ENCODE assay signal across 15 cellular contexts in genomic region chr5:83476470-83476817, GRCh38. TPM values are rescaled to one million over a fixed set of nuclear protein-coding genes. Genes with fewer than 3 reads are reported as not detected.
DNase-seq lines count a peak whose midpoint lies in the region; ATAC-seq and TF ChIP-seq lines count a peak whose summit lies in the region.
"Had no signal": no experiment of that assay in that cellular context is flagged by ENCODE, and none has a peak within 500 bp of the region (broad histone marks: within the 10 kb centered on the region; RNA-seq: fewer than 3 reads in every experiment).

No MANE protein-coding gene starts in this region.

- peaks cover 20% of the 10 kb centered on the region for H3F3A ChIP-seq in neural cell (ENCODE audit: insufficient read depth, low read length, poor library complexity, severe bottlenecking)

- peaks cover 27% of the 10 kb centered on the region for H3K36me3 ChIP-seq in neural cell (ENCODE audit: insufficient read depth, low read length)
- H3K36me3 ChIP-seq: vagina had no signal

- H2AFZ ChIP-seq in neural cell (ENCODE audit: low read depth, low read length) = no peak overlapping the region

- TF ChIP-seq EP300 in neural cell (conservative IDR thresholded peaks at IDR 0.05; ENCODE audit: poor library complexity, severe bottlenecking) = no peak

- H3K9me3 ChIP-seq in AG04450 (ENCODE audit: control insufficient read depth, insufficient read depth, low read length) (no peaks in the 10 kb centered on the region; the same call in 1 of the 2 replicates), neural cell (ENCODE audit: low read length) (no peaks in the 10 kb centered on the region)
- H3K9me3 ChIP-seq: psoas muscle, vagina had no signal

- DNase-seq in AG04450 (ENCODE audit: low read depth, low spot score) = no peak
- DNase-seq in fibroblast of pulmonary artery (ENCODE audit: low read depth) = no peak
- DNase-seq in stimulated activated CD4-positive, alpha-beta T cell treated with anti-CD3 and anti-CD28 coated beads, Interleukin-15, amount 100 ng/mL, for 24 hours = no peak
- no peak for DNase-seq in NCI-H2227 (lab: John Stamatoyannopoulos, UW; ENCODE audit: unreplicated experiment)
- no peak for DNase-seq in activated effector memory CD4-positive, alpha-beta T cell treated with anti-CD3 and anti-CD28 coated beads, Interleukin-2, amount 50 U/mL, for 16 hours
- DNase-seq: activated CD8-positive, alpha-beta T cell treated with anti-CD3 and anti-CD28 coated beads for 36 hours; activated naive CD8-positive, alpha-beta T cell treated with anti-CD3 and anti-CD28 coated beads, Interleukin-2, amount 50 U/mL, for 24 hours; EL; Kasumi-1; NCI-H1105 treated with DMSO at 0.1 percent for 48 hours; psoas muscle had no signal

- H3K27me3 ChIP-seq in AG04450 (ENCODE audit: control insufficient read depth, insufficient read depth, low read length) (no peaks in the 10 kb centered on the region), neural cell (ENCODE audit: insufficient read depth, low read depth, low read length) (no peaks in the 10 kb centered on the region)
- H3K27me3 ChIP-seq: vagina had no signal

- CTCF ChIA-PET in AG04450 (lab: Charles Lee) = no interaction called here

- peak overlapping the region; percentile 89 for H3K4me2 ChIP-seq in neural cell (ENCODE audit: low read length)

- peaks cover 48% of the 10 kb centered on the region for H4K20me1 ChIP-seq in neural cell (ENCODE audit: insufficient read depth)

- POLR2A ChIA-PET in AG04450 (lab: Yijun Ruan, JAX) = interaction anchor here (2.6 kb wide), 1 partner anchor 12 kb away, joined by 17 read pairs; no protein-coding TSS in a partner anchor

- H3K4me3 ChIP-seq in AG04450 (ENCODE audit: low read depth, low read length) (0 out of 2 replicates have a peak overlapping the region, but pooled peaks have one; percentile 3), WI38 (ENCODE audit: low read depth, low read length) (peak overlapping the region; percentile 11; the same call in 1 of the 2 replicates), fibroblast of pulmonary artery (replicated peaks; ENCODE audit: low read depth, low read length) (peak overlapping the region; percentile 16), neural cell (ENCODE audit: low read length) (peak overlapping the region; percentile 84)
- H3K4me3 ChIP-seq: psoas muscle, vagina had no signal

- no peak for ATAC-seq in GM21367 (IDR thresholded peaks at IDR 0.05; ENCODE audit: unreplicated experiment)
- ATAC-seq: activated CD8-positive, alpha-beta T cell treated with anti-CD3 and anti-CD28 coated beads for 36 hours; activated naive CD8-positive, alpha-beta T cell treated with anti-CD3 and anti-CD28 coated beads, Interleukin-2, amount 50 U/mL, for 24 hours; psoas muscle had no signal

- TF ChIP-seq RAD21 in neural cell (conservative IDR thresholded peaks at IDR 0.05) = no peak

- no peaks in the 10 kb centered on the region for H3K9me2 ChIP-seq in neural cell (ENCODE audit: insufficient read depth, low read length)

- TF ChIP-seq CTCF in AG04450 (IDR thresholded peaks at IDR 0.05; ENCODE audit: low read depth, low read length) = no peak
- no peak for TF ChIP-seq CTCF in WI38 (IDR thresholded peaks at IDR 0.05; ENCODE audit: low read depth, low read length)
- no peak for TF ChIP-seq CTCF in fibroblast of pulmonary artery (IDR thresholded peaks at IDR 0.05; ENCODE audit: low read length, missing control alignments)
- no peak for TF ChIP-seq CTCF in neural cell (IDR thresholded peaks at IDR 0.05; ENCODE audit: poor library complexity, severe bottlenecking)

- H3K27ac ChIP-seq in AG04450 (ENCODE audit: low read depth, low read length) (no peak overlapping the region), neural cell (ENCODE audit: low read length) (peak overlapping the region; percentile 99)
- H3K27ac ChIP-seq: psoas muscle had no signal

- H3K79me2 ChIP-seq in neural cell (replicated peaks; ENCODE audit: insufficient read depth, low read length) = peaks cover 96% of the 10 kb centered on the region

- H3K9ac ChIP-seq in neural cell (ENCODE audit: low read length) = peak overlapping the region; percentile 99

TF ChIP-seq in neural cell, 6 proteins besides CTCF, POLR2A, EP300 and RAD21:
- TF ChIP-seq, protein P1, sequence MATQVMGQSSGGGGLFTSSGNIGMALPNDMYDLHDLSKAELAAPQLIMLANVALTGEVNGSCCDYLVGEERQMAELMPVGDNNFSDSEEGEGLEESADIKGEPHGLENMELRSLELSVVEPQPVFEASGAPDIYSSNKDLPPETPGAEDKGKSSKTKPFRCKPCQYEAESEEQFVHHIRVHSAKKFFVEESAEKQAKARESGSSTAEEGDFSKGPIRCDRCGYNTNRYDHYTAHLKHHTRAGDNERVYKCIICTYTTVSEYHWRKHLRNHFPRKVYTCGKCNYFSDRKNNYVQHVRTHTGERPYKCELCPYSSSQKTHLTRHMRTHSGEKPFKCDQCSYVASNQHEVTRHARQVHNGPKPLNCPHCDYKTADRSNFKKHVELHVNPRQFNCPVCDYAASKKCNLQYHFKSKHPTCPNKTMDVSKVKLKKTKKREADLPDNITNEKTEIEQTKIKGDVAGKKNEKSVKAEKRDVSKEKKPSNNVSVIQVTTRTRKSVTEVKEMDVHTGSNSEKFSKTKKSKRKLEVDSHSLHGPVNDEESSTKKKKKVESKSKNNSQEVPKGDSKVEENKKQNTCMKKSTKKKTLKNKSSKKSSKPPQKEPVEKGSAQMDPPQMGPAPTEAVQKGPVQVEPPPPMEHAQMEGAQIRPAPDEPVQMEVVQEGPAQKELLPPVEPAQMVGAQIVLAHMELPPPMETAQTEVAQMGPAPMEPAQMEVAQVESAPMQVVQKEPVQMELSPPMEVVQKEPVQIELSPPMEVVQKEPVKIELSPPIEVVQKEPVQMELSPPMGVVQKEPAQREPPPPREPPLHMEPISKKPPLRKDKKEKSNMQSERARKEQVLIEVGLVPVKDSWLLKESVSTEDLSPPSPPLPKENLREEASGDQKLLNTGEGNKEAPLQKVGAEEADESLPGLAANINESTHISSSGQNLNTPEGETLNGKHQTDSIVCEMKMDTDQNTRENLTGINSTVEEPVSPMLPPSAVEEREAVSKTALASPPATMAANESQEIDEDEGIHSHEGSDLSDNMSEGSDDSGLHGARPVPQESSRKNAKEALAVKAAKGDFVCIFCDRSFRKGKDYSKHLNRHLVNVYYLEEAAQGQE (IDR thresholded peaks at IDR 0.05; ENCODE audit: borderline replicate concordance) = peak; percentile 90
- TF ChIP-seq POLR2AphosphoS5 (IDR thresholded peaks at IDR 0.05) (no peak), EZH2 (IDR thresholded peaks at IDR 0.05; ENCODE audit: borderline replicate concordance, insufficient read depth, low read length, poor library complexity, severe bottlenecking) (no peak), SMC3 (conservative IDR thresholded peaks at IDR 0.05; ENCODE audit: poor library complexity) (no peak), MXI1 (conservative IDR thresholded peaks at IDR 0.05; ENCODE audit: poor library complexity, severe bottlenecking) (no peak), TAF1 (IDR thresholded peaks at IDR 0.05; ENCODE audit: low read depth) (no peak)

RNA-seq across cellular contexts. Expression of gene VCAN, which starts 4.9 kb away (rescaled TPM):
- 148 and 171 TPM in 2 replicates for polyA plus RNA-seq in AG04450 (2011; rRNA removed)
- 403 and 406 TPM in 2 replicates for polyA minus RNA-seq in AG04450 (2011; rRNA and poly(A)+ RNA removed)
- polyA plus RNA-seq in neural cell = 1,185 and 1,274 TPM in 2 replicates
- polyA minus RNA-seq in neural cell = 3,969 and 5,103 TPM in 2 replicates

Comparison
In these comparisons a context has a peak if more than half of its experiments do, and no peak if none do; other contexts are left out.
1. H3K4me3 ChIP-seq: peak in every context shown above with its lines; median percentile 84 in neural cell; 16 in fibroblast of pulmonary artery; 11 in WI38; 3 in AG04450.